ENCODE assay signal across 8 cellular contexts in the genomic region with DNA sequence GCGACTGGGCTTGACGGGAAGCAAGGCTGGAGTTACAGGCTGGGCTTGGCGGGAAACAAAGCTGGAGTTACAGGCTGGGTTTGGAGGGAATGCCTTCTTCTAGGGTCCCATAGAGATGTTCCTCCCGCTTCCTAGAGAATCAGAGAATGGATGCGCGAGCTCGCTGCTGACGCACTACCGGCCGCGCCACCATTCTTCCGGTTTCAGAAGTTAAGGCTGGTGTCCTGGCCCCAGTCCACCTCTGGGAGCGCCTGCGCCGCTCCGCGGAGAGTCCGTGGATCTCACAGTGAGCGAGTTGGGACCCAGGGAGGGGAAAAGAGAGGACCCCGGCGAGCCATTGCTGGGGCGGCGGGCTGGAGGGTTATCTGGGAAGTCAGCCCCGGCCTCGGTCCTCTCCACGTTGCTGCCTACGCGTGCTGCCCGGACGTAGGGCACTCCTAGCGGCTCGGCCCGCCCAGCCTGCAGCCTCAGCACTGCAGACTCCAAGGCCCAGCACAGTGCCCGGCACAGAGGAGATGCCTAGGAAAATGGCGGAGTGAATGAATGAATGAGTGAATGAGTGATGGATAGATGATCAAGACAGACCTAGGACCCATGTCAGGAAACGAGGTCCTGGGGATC. TPM values are rescaled to one million over a fixed set of nuclear protein-coding genes. Genes with fewer than 3 reads are reported as not detected.
DNase-seq lines count a peak whose midpoint lies in the region; ATAC-seq, FAIRE-seq and TF ChIP-seq lines count a peak whose summit lies in the region.

A gene (plus strand): TSS at position 206 of the 621 bp plus-strand sequence. CDS start 7,602 bp downstream, outside the sequence.

- H3K4me3 ChIP-seq in A549 (peak within 1 kb of the TSS; percentile 70), adrenal gland (peak within 1 kb of the TSS; percentile 0 to 81 (median 67)), pancreas (peak within 1 kb of the TSS; percentile 60 to 95 (median 69)), thoracic aorta (peak within 1 kb of the TSS; percentile 86)

- no peaks in the 10 kb centered on the region for H3K4me1 Mint-ChIP-seq in HFFc6 (ENCODE audit: low read depth)

- H3K9me3 Mint-ChIP-seq in HFFc6 = peaks cover 90% of the 10 kb centered on the region

- no peak for TF ChIP-seq EP300 in A549 (IDR thresholded peaks at IDR 0.05)

- no peaks in the 10 kb centered on the region for H3K36me3 ChIP-seq in adrenal gland (replicated peaks in 1 of 2)
- no peaks in the 10 kb centered on the region for H3K36me3 ChIP-seq in pancreas
- H3K36me3 ChIP-seq in thoracic aorta = no peaks in the 10 kb centered on the region

- no peaks in the 10 kb centered on the region for H3K27me3 ChIP-seq in adrenal gland
- no peaks in the 10 kb centered on the region for H3K27me3 ChIP-seq in pancreas
- H3K27me3 ChIP-seq in thoracic aorta (replicated peaks; ENCODE audit: insufficient read depth) = no peaks in the 10 kb centered on the region

- H3K27me3 Mint-ChIP-seq in HFFc6 (ENCODE audit: insufficient read depth) = no peaks in the 10 kb centered on the region; the same call in 1 of the 2 replicates

- FAIRE-seq in A549 (lab: Jason Lieb, UNC) (no peak), pancreas (lab: Jason Lieb, UNC) (peak; percentile 20)

- WGBS in A549 (ENCODE audit: missing lambda C conversion rate) = 3% methylated on average over 5 of the region's 36 CpGs
- 1 to 7% (median 2%) methylated on average over 17 to 36 of the region's 36 CpGs for WGBS in adrenal gland, 4 donors
- 0 to 1% methylated on average over 36 of the region's 36 CpGs for WGBS in pancreas, 2 donors

- peak within 1 kb of the TSS; percentile 73 for H3K4me3 Mint-ChIP-seq in HFFc6

- peaks cover 48% of the 10 kb centered on the region for H3K36me3 Mint-ChIP-seq in HFFc6 (ENCODE audit: low read depth)

- CTCF ChIA-PET in A549 (lab: Yijun Ruan, JAX) = interaction anchor here (1.0 kb wide), 1 partner anchor 175 kb away, joined by 4 read pairs; no protein-coding TSS in a partner anchor

- H3K4me1 ChIP-seq in A549 (no peaks in the 10 kb centered on the region), adrenal gland (replicated peaks in 1 of 2) (peaks cover 0 to 5% of the 10 kb centered on the region in 2 donors), pancreas (no peaks in the 10 kb centered on the region), thoracic aorta (ENCODE audit: control insufficient read depth in 1 of 2, low read depth in 2 of 2) (peaks cover 0 to 5% of the 10 kb centered on the region in 2 donors)

- peak within 1 kb of the TSS; percentile 70 for H3K4me2 ChIP-seq in A549

- POLR2A ChIA-PET in A549 (lab: Yijun Ruan, JAX) = interaction anchor here (0.6 to 2.2 kb wide), 7 partner anchors 35 to 324 kb away, joined by 3 to 8 read pairs (median 5); a partner anchor contains a TSS

- TF ChIP-seq POLR2A in A549 (IDR thresholded peaks at IDR 0.05; ENCODE audit: low read length) = no peak
- TF ChIP-seq POLR2A in adrenal gland (IDR thresholded peaks at IDR 0.05) = peak in 1 of 2 donors; percentile 33

- peak; percentile 51 to 89 for DNase-seq in A549 (ENCODE audit: low read depth in 1 of 2, low spot score in 1 of 2)
- DNase-seq in HFFc6 = no peak
- peak; percentile 85 for DNase-seq in SW480 (ENCODE audit: low spot score)
- DNase-seq in adrenal gland = peak; percentile 81 to 93 (median 87)
- peak; percentile 93 for DNase-seq in Right ventricle myocardium superior
- peak; percentile 84 to 94 (median 88) for DNase-seq in pancreas
- DNase-seq in thoracic aorta (ENCODE audit: low spot score) = peak; percentile 19

- H3K9me3 ChIP-seq in A549 (peaks cover 72% of the 10 kb centered on the region), adrenal gland (replicated peaks in 1 of 3) (peaks cover 0 to 20% (median 5%) of the 10 kb centered on the region in 3 donors), pancreas (no peaks in the 10 kb centered on the region), thoracic aorta (peaks cover 18% of the 10 kb centered on the region)

- ATAC-seq in A549 = peak; percentile 98 to 99
- ATAC-seq in Right ventricle myocardium superior (ENCODE audit: poor library complexity) = peak; percentile 100
- peak; percentile 99 to 100 (median 100) for ATAC-seq in pancreas
- peak; percentile 82 for ATAC-seq in thoracic aorta (ENCODE audit: insufficient number of reproducible peaks, low FRiP score, low read depth)
- no peak for ATAC-seq in HG03342 (IDR thresholded peaks at IDR 0.05; ENCODE audit: unreplicated experiment)

- TF ChIP-seq RAD21 in A549 (conservative IDR thresholded peaks at IDR 0.05 in 1 of 2, IDR thresholded peaks at IDR 0.05 in 1 of 2) = 0 out of 5 replicates have a peak, but pooled peaks of 1 of the 2 experiments have one; percentile 6

- H3K27ac ChIP-seq in A549 = peak within 1 kb of the TSS; percentile 57 to 77; a peak in 5 of 6 replicates
- peak within 1 kb of the TSS in 3 of 5 donors; percentile 35 to 76 (median 74) for H3K27ac ChIP-seq in adrenal gland
- H3K27ac ChIP-seq in pancreas = peak within 1 kb of the TSS; percentile 21 to 60 (median 56)
- peak within 1 kb of the TSS; percentile 7 to 60 for H3K27ac ChIP-seq in thoracic aorta

- H3K27ac Mint-ChIP-seq in HFFc6 = no peak within 1 kb of the TSS

- TF ChIP-seq CTCF in A549 (IDR thresholded peaks at IDR 0.05) = no peak
- TF ChIP-seq CTCF in HFFc6 (IDR thresholded peaks at IDR 0.05) = no peak
- TF ChIP-seq CTCF in adrenal gland (IDR thresholded peaks at IDR 0.05) = peak in 5 of 6 experiments; percentile 18 to 58 (median 47)
- TF ChIP-seq CTCF in pancreas (IDR thresholded peaks at IDR 0.05) = peak; percentile 11 to 32 (median 26)
- peak; percentile 45 for TF ChIP-seq CTCF in thoracic aorta (IDR thresholded peaks at IDR 0.05)

- intact Hi-C loops in adrenal gland (cut with DNase I) (loop anchor here in 1 of 2 donors (10.0 kb wide), 1 partner anchor 48 kb away; no protein-coding TSS in a partner anchor), Right ventricle myocardium superior (cut with DNase I) (loop anchor here (10.0 kb wide), 1 partner anchor 52 kb away; a partner anchor contains a TSS), pancreas (cut with DNase I) (no loop called here)

TF ChIP-seq in A549, 52 proteins besides CTCF, POLR2A, EP300 and RAD21:
- TF ChIP-seq, protein P1, sequence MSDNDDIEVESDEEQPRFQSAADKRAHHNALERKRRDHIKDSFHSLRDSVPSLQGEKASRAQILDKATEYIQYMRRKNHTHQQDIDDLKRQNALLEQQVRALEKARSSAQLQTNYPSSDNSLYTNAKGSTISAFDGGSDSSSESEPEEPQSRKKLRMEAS (IDR thresholded peaks at IDR 0.05) = peak; percentile 82
- TF ChIP-seq PHF8 (IDR thresholded peaks at IDR 0.05; ENCODE audit: borderline replicate concordance, low read depth) (0 out of 2 replicates have a peak, but pooled peaks have one; percentile 41), GATA3 (IDR thresholded peaks at IDR 0.05; ENCODE audit: borderline replicate concordance) (peak; percentile 62; the same call in 1 of the 2 replicates), SMC3 (IDR thresholded peaks at IDR 0.05) (peak; percentile 24; the same call in 1 of the 3 replicates), EHF (CRISPR knock-in tag; IDR thresholded peaks at IDR 0.05) (no peak)

RNA-seq across cellular contexts. Expression of the gene that starts here (rescaled TPM):
- polyA plus RNA-seq in A549 (2011; rRNA removed) (3.3 TPM in 2 replicates), A549 (2017; fragmentation: RNase III; extraction: RNeasy Plus Mini Kit Qiagen cat#74134 plus additional on column Dnase treatment) (1.5 to 1.8 TPM (median 1.7 TPM) in 3 replicates), adrenal gland (1 to 10 TPM; 4.1 to 9.0 (median 5.6) TPM), pancreas (1 to 10 TPM; 3.3 to 5.2 TPM)
- polyA plus RNA-seq in A549 (2012; cell fraction: cytosol; rRNA removed) = 0.74 and 0.75 TPM in 2 replicates
- polyA plus RNA-seq in A549 (2012; cell fraction: nucleus; rRNA removed) = 0.70 and 0.75 TPM in 2 replicates
- polyA minus RNA-seq in A549 (2011; rRNA and poly(A)+ RNA removed) = 1.4 and 2.1 TPM in 2 replicates
- total RNA-seq in HFFc6 (2021; fragmentation: NEBNext Ultra II Directional; extraction: Animal tissue kit (Norgen Biotek cat#: 25700)) = under 1 TPM; 0.09 to 0.88 (median 0.56) TPM
- total RNA-seq in adrenal gland (1 to 10 TPM; 2.7 to 8.8 (median 5.2) TPM), Right ventricle myocardium superior (4.1 TPM), pancreas (1 to 10 TPM; 1.5 to 4.2 (median 2.5) TPM), thoracic aorta (1 to 10 TPM; 3.7 to 4.5 TPM)

Comparison
In these comparisons a context has a peak if more than half of its experiments do, and no peak if none do; other contexts are left out.
1. CTCF ChIP-seq: peak in adrenal gland (5 of 6), pancreas (4 of 4) and thoracic aorta (single experiment); none in A549 (single experiment) and HFFc6 (single experiment).
2. Peak in every context shown above with its lines, with median percentiles within 50 percentile points of each other: H3K27ac ChIP-seq and H3K4me3 ChIP-seq.